Comparison of ENCODE assay signal across 13 cellular contexts in the genomic region with DNA sequence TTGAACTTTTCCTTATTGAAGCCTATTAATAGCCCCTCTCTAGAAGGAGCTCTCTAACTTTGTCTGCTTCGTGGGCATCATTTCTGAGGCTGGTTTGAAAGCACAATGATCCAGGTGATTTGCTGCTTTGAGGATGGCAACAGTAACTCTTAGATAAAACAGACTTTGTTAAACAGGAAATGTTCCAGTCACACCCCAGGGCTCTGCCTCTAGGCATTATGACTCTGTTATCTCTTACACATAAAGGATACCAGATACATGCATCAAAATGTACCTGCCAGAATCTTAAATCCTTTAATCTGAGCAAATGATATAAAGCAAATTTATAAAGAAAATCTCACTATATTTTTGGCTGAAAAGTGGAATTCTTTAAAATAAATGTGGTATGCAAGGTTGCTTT. TPM values are rescaled to one million over a fixed set of nuclear protein-coding genes. Genes with fewer than 3 reads are reported as not detected.
DNase-seq lines count a peak whose midpoint lies in the region; ATAC-seq and TF ChIP-seq lines count a peak whose summit lies in the region.
"Had no signal": no experiment of that assay in that cellular context is flagged by ENCODE, and none has a peak within 500 bp of the region (broad histone marks: within the 10 kb centered on the region; RNA-seq: fewer than 3 reads in every experiment).

No MANE protein-coding gene starts in this region.

- intact Hi-C loops in posterior vena cava (cut with DNase I), result no loop called here

- DNase-seq in M059J (ENCODE audit: low read depth), result peak; percentile 13
- DNase-seq in NCI-H226, result peak; percentile 51
- peak; percentile 19 for DNase-seq in epithelial cell of esophagus (ENCODE audit: low read depth)
- no peak for DNase-seq in HT-29 (ENCODE audit: low spot score)
- DNase-seq in posterior vena cava (ENCODE audit: low spot score), result no peak
- DNase-seq: Calu3; CD8-positive, alpha-beta T cell; DMS79 treated with DMSO at 0.1 percent for 48 hours; H9 had no signal

- ATAC-seq in HG03520 (IDR thresholded peaks at IDR 0.05; ENCODE audit: unreplicated experiment), result no peak
- ATAC-seq: CD8-positive, alpha-beta T cell; GM12878 had no signal

- no peak overlapping the region for H3K4me3 ChIP-seq in epithelial cell of esophagus (ENCODE audit: low read length)
- H3K4me3 ChIP-seq: BLaER1 treated with 17β-estradiol and CSF1 and Interleukin-3, amounts not matched to agents 10 nM and 100 nM; GM12878 had no signal

- no peak for TF ChIP-seq CTCF in epithelial cell of esophagus (IDR thresholded peaks at IDR 0.05; ENCODE audit: insufficient read depth, low read depth, low read length, missing control alignments)

RNA-seq across cellular contexts. Expression of gene GAD1, which starts 52.3 kb away (rescaled TPM):
- 3.0 and 3.6 TPM in 2 replicates for total RNA-seq in M059J (2014; rRNA removed; shearing (Covaris generic))
- 22.6 and 29.8 TPM in 2 replicates for total RNA-seq in HT-29 (2014; rRNA removed; shearing (Covaris generic))
- not detected for total RNA-seq in posterior vena cava
- total RNA-seq: B cell; CD8-positive, alpha-beta T cell had no signal

Comparison
In these comparisons a context has a peak if more than half of its experiments do, and no peak if none do; other contexts are left out.
1. DNase-seq: peak in M059J (single experiment), NCI-H226 (single experiment) and epithelial cell of esophagus (single experiment); none in HT-29 (single experiment) and posterior vena cava (single experiment).